1 cellular context compared by ENCODE assay signal in the genomic region with DNA sequence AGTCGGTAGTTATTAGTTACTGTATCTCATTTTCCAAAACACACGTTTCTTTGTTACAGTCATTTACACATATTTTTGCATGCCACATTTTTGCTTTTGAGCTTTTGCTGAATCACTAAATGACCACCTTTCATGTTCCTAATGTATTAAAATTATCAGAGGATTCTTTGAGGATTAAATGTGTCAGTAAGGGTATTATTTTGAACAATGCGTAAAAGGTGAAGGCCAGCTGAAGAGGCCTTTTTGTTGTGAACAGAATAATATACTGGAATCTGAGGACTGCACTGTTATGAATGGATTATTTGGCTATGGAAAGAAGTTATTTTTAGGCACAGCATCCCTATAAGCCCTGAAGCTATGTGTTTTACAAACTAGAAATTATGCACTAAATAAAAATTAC.
TF ChIP-seq lines count a peak whose summit lies in the region.

No MANE protein-coding gene starts in this region.

TF ChIP-seq in IMR-90, 13 proteins besides CTCF, POLR2A, EP300 and RAD21 (continued from another document):
- TF ChIP-seq, protein P1, sequence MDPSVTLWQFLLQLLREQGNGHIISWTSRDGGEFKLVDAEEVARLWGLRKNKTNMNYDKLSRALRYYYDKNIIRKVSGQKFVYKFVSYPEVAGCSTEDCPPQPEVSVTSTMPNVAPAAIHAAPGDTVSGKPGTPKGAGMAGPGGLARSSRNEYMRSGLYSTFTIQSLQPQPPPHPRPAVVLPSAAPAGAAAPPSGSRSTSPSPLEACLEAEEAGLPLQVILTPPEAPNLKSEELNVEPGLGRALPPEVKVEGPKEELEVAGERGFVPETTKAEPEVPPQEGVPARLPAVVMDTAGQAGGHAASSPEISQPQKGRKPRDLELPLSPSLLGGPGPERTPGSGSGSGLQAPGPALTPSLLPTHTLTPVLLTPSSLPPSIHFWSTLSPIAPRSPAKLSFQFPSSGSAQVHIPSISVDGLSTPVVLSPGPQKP (IDR thresholded peaks at IDR 0.05; ENCODE audit: borderline replicate concordance, low read depth, low read length) = no peak
- TF ChIP-seq NFE2L2 (IDR thresholded peaks at IDR 0.05; ENCODE audit: low read depth, low read length) = no peak
